ENCODE assay signal across 12 cellular contexts in genomic region chr2:28437142-28437835, GRCh38. TPM values are rescaled to one million over a fixed set of nuclear protein-coding genes. Genes with fewer than 3 reads are reported as not detected.
DNase-seq lines count a peak whose midpoint lies in the region; ATAC-seq and TF ChIP-seq lines count a peak whose summit lies in the region.
"Had no signal": no experiment of that assay in that cellular context is flagged by ENCODE, and none has a peak within 500 bp of the region (broad histone marks: within the 10 kb centered on the region; RNA-seq: fewer than 3 reads in every experiment).

No MANE protein-coding gene starts in this region.

- H3F3A ChIP-seq in smooth muscle cell (ENCODE audit: low read depth), result no peaks in the 10 kb centered on the region

- H4K20me1 ChIP-seq in smooth muscle cell (ENCODE audit: low read depth), result no peaks in the 10 kb centered on the region

- no peaks in the 10 kb centered on the region for H3K79me2 ChIP-seq in smooth muscle cell (ENCODE audit: low read depth)

- 68% methylated on average over 19 of the region's 19 CpGs for WGBS in smooth muscle cell (ENCODE audit: low lambda C conversion rate)

- H3K27ac ChIP-seq in HL-60 (replicated peaks) (no peak overlapping the region), SJCRH30 (no peak overlapping the region), smooth muscle cell (ENCODE audit: low read depth) (peak overlapping the region; percentile 33)
- H3K27ac ChIP-seq: SK-N-MC had no signal

- H3K4me1 ChIP-seq in SJCRH30 (peaks cover 16% of the 10 kb centered on the region), smooth muscle cell (ENCODE audit: low read depth) (no peaks in the 10 kb centered on the region)

- DNase-seq in HL-60 (ENCODE audit: low read depth in 1 of 2, low spot score in 1 of 2), result peak; percentile 53 to 70
- DNase-seq in SJCRH30, result peak; percentile 49 to 52
- peak; percentile 52 for DNase-seq in kidney tubule cell (ENCODE audit: low spot score)
- no peak for DNase-seq in smooth muscle cell (lab: John Stamatoyannopoulos, UW; ENCODE audit: unreplicated experiment)
- no peak for DNase-seq in activated CD4-positive, alpha-beta T cell treated with anti-CD3 and anti-CD28 coated beads for 48 hours
- DNase-seq: activated CD4-positive, alpha-beta T cell treated with anti-CD3 and anti-CD28 coated beads, Interleukin-2, amount 10 ng/mL, durations not matched to agents 24 days and 14 days; activated naive CD4-positive, alpha-beta T cell treated with anti-CD3 and anti-CD28 coated beads, Interleukin-2, amount 10 ng/mL, durations not matched to agents 7 days and 5 days; NCI-H526 treated with DMSO at 0.1 percent for 48 hours had no signal

- H3K27me3 ChIP-seq in HL-60 (ENCODE audit: insufficient read depth, poor library complexity, severe bottlenecking), result no peaks in the 10 kb centered on the region
- H3K27me3 ChIP-seq in SJCRH30, result no peaks in the 10 kb centered on the region
- H3K27me3 ChIP-seq in smooth muscle cell (ENCODE audit: low read depth), result no peaks in the 10 kb centered on the region

- TF ChIP-seq CTCF in HL-60 (IDR thresholded peaks at IDR 0.05; ENCODE audit: insufficient read depth, low read length), result no peak
- TF ChIP-seq CTCF in smooth muscle cell (IDR thresholded peaks at IDR 0.05; ENCODE audit: borderline replicate concordance, insufficient read depth, poor library complexity, severe bottlenecking), result no peak

- no peak for ATAC-seq in GM19328 (IDR thresholded peaks at IDR 0.05; ENCODE audit: unreplicated experiment)
- no peak for ATAC-seq in HG03135 (IDR thresholded peaks at IDR 0.05; ENCODE audit: unreplicated experiment)
- ATAC-seq: stimulated activated effector memory CD8-positive, alpha-beta T cell treated with anti-CD3 and anti-CD28 coated beads, Interleukin-12 subunit alpha, Interleukin-12 subunit beta, amount 100 ng/mL, for 72 hours had no signal

- H3K9ac ChIP-seq in smooth muscle cell (ENCODE audit: low read depth), result no peak overlapping the region

- peak overlapping the region; percentile 26 for H3K4me2 ChIP-seq in smooth muscle cell

- H2AFZ ChIP-seq in smooth muscle cell (ENCODE audit: low read depth), result no peak overlapping the region

- H3K4me3 ChIP-seq in HL-60 (replicated peaks; ENCODE audit: insufficient read depth, low read length) (no peak overlapping the region), SJCRH30 (no peak overlapping the region), smooth muscle cell (no peak overlapping the region)
- H3K4me3 ChIP-seq: SK-N-MC had no signal

- H3K36me3 ChIP-seq in SJCRH30 (no peaks in the 10 kb centered on the region), smooth muscle cell (ENCODE audit: low read depth) (no peaks in the 10 kb centered on the region)

- H3K9me3 ChIP-seq in SJCRH30 (replicated peaks), result 0 out of 2 replicates have a peak, but pooled peaks cover 3% of the 10 kb centered on the region
- no peaks in the 10 kb centered on the region for H3K9me3 ChIP-seq in smooth muscle cell (replicated peaks; ENCODE audit: low read depth)

RNA-seq across cellular contexts. Expression of gene FOSL2, which starts 44.6 kb away (rescaled TPM):
- 30.0 and 30.7 TPM in 2 replicates for total RNA-seq in SJCRH30 (2014; rRNA removed; shearing (Covaris generic))
- total RNA-seq in smooth muscle cell, result 106 and 120 TPM in 2 replicates
- polyA plus RNA-seq in smooth muscle cell, result 70.8 and 72.6 TPM in 2 replicates

RNA-seq across cellular contexts. Expression of gene PLB1, which starts 58.6 kb away (rescaled TPM):
- total RNA-seq in SJCRH30 (2014; rRNA removed; shearing (Covaris generic)), result 0.61 and 0.79 TPM in 2 replicates
- 1.1 and 8.7 TPM in 2 replicates for total RNA-seq in smooth muscle cell
- 0.75 and 3.7 TPM in 2 replicates for polyA plus RNA-seq in smooth muscle cell

Comparison
In these comparisons a context has a peak if more than half of its experiments do, and no peak if none do; other contexts are left out.
1. DNase-seq: peak in HL-60 (2 of 2), SJCRH30 (2 of 2) and kidney tubule cell (single experiment); none in smooth muscle cell (single experiment) and activated CD4-positive, alpha-beta T cell treated with anti-CD3 and anti-CD28 coated beads for 48 hours (single experiment).